In genomic region chr11:59551651-59552521, GRCh38 we compare ENCODE assay signal across 8 cellular contexts. TPM values are rescaled to one million over a fixed set of nuclear protein-coding genes. Genes with fewer than 3 reads are reported as not detected.
DNase-seq lines count a peak whose midpoint lies in the region; ATAC-seq and TF ChIP-seq lines count a peak whose summit lies in the region.

No MANE protein-coding gene starts in this region.

- intact Hi-C loops in tibial artery (cut with DNase I; ENCODE audit: low total_unique reads): loop anchor here (5.0 kb wide), 1 partner anchor 65 kb away; the partner anchor contains the start of gene OSBP

- no peak for DNase-seq in AG04450 (ENCODE audit: low read depth, low spot score)
- DNase-seq in HAP-1 (ENCODE audit: low spot score in 2 of 2): peak; percentile 73 to 75
- peak; percentile 87 for DNase-seq in RKO (ENCODE audit: low spot score)
- DNase-seq in choroid plexus epithelial cell (ENCODE audit: low read depth): peak; percentile 94
- DNase-seq in lung microvascular endothelial cell (ENCODE audit: low read depth in 2 of 2): peak; percentile 75 to 85
- DNase-seq in tibial artery: peak in 1 of 2 donors; percentile 60

- H3K36me3 ChIP-seq in HAP-1 (replicated peaks) (no peaks in the 10 kb centered on the region), tibial artery (no peaks in the 10 kb centered on the region)

- ATAC-seq in GM19324 (IDR thresholded peaks at IDR 0.05; ENCODE audit: low FRiP score, unreplicated experiment) (no peak), HG03520 (IDR thresholded peaks at IDR 0.05; ENCODE audit: unreplicated experiment) (no peak)

- H3K27me3 ChIP-seq in AG04450 (ENCODE audit: control insufficient read depth, insufficient read depth, low read length) (no peaks in the 10 kb centered on the region), HAP-1 (ENCODE audit: low read depth) (no peaks in the 10 kb centered on the region), tibial artery (no peaks in the 10 kb centered on the region)

- H3K27ac ChIP-seq in AG04450 (ENCODE audit: low read depth, low read length) (no peak overlapping the region), tibial artery (peak overlapping the region; percentile 79 to 84)

- in situ Hi-C loops in HAP-1 (cut with MboI; ENCODE audit: low sequenced_read_pairs): loop anchor here (25.0 kb wide), 2 partner anchors 210 to 560 kb away; partner anchors contain the start of gene STX3

- H3K4me1 ChIP-seq in HAP-1 (peaks cover 29% of the 10 kb centered on the region), tibial artery (peaks cover 0 to 17% (median 3%) of the 10 kb centered on the region in 4 donors)

- POLR2A ChIA-PET in AG04450 (lab: Yijun Ruan, JAX): interaction anchor here (0.6 to 0.8 kb wide), 3 partner anchors 14 to 61 kb away, joined by 3 to 4 read pairs (median 3); no protein-coding TSS in a partner anchor

- TF ChIP-seq CTCF in AG04450 (IDR thresholded peaks at IDR 0.05; ENCODE audit: low read depth, low read length) (no peak), choroid plexus epithelial cell (conservative IDR thresholded peaks at IDR 0.05; ENCODE audit: low read depth, low read length) (no peak), tibial artery (IDR thresholded peaks at IDR 0.05) (no peak)

- no peaks in the 10 kb centered on the region for H3K9me3 ChIP-seq in AG04450 (ENCODE audit: control insufficient read depth, insufficient read depth, low read length)
- no peaks in the 10 kb centered on the region for H3K9me3 ChIP-seq in HAP-1
- no peaks in the 10 kb centered on the region for H3K9me3 ChIP-seq in tibial artery

- CTCF ChIA-PET in AG04450 (lab: Charles Lee): interaction anchor here (0.6 kb wide), 1 partner anchor 91 kb away, joined by 4 read pairs; no protein-coding TSS in a partner anchor

- H3K4me3 ChIP-seq in AG04450 (ENCODE audit: low read depth, low read length): peak overlapping the region; percentile 65
- H3K4me3 ChIP-seq in HAP-1: peak overlapping the region; percentile 44
- H3K4me3 ChIP-seq in choroid plexus epithelial cell (ENCODE audit: low read depth, low read length): peak overlapping the region; percentile 70
- peak overlapping the region; percentile 57 to 71 for H3K4me3 ChIP-seq in tibial artery

RNA-seq across cellular contexts. Expression of gene OR4D9, which starts 40.5 kb away (rescaled TPM):
- not detected in 2 replicates for polyA plus RNA-seq in AG04450 (2011; rRNA removed)
- polyA minus RNA-seq in AG04450 (2011; rRNA and poly(A)+ RNA removed): not detected in 2 replicates
- total RNA-seq in lung microvascular endothelial cell: not detected in 2 replicates

RNA-seq across cellular contexts. Expression of gene OR4D11, which starts 48.5 kb away (rescaled TPM):
- not detected in 2 replicates for polyA plus RNA-seq in AG04450 (2011; rRNA removed)
- not detected in 2 replicates for polyA minus RNA-seq in AG04450 (2011; rRNA and poly(A)+ RNA removed)
- total RNA-seq in lung microvascular endothelial cell: not detected in 2 replicates
